ENCODE assay signal across 8 cellular contexts in the genomic region with DNA sequence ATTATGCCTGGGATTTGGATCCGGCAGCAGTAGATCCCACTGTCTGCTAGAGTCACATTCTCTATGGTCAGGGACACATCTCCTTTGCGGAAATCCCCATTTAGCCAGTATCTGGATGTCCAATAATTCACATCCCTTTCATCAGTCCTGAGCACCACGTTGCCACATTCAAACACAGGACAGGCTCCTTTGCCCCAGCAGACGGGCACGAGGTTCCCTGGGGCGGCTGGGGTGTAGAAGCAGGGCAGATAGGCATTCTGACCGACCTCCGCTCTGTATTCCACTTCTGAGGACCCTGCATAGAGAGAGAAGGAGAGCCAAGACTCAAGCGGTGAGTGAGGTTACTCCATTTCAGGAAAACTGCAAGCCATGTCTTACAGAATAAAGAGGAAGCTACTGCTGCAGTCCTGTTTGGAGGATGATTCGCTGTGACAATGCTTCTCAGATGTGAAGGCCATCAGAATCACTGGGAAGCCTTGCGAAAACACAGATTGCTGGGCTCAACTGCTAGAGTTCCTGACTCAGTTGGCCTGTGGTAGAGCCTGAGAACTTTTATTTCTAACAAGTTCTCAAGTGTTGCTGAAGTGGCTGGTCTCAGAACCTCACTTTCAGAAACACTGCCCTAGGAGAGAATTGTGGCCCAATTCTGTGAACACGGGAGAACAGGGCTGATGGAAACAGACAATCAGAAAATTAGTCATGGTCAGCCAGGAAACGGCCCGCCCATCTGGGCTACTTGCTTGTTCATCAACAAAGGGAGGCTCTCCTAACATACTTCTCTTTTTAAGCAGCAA. TPM values are rescaled to one million over a fixed set of nuclear protein-coding genes. Genes with fewer than 3 reads are reported as not detected.
DNase-seq lines count a peak whose midpoint lies in the region; ATAC-seq and TF ChIP-seq lines count a peak whose summit lies in the region.

No MANE protein-coding gene starts in this region.

- peaks cover 50% of the 10 kb centered on the region for H3K36me3 Mint-ChIP-seq in activated CD4-positive, alpha-beta T cell treated with anti-CD3 and anti-CD28 coated beads, Interleukin-2, amount 10 ng/mL, durations not matched to agents 24 days and 14 days (ENCODE audit: low read depth)

- no peak overlapping the region for H3K56ac ChIP-seq in mesendoderm (ENCODE audit: low read length)

- H3K36me3 ChIP-seq in heart left ventricle (peaks cover 0 to 17% (median 0%) of the 10 kb centered on the region in 9 donors), stomach (no peaks in the 10 kb centered on the region), neuronal stem cell (replicated peaks in 1 of 2; ENCODE audit: control insufficient read depth in 2 of 2, insufficient read depth in 2 of 2, low read length in 2 of 2) (no peaks in the 10 kb centered on the region), mesendoderm (ENCODE audit: control insufficient read depth, insufficient read depth, low read length) (no peaks in the 10 kb centered on the region)

- H2BK12ac ChIP-seq in neuronal stem cell (ENCODE audit: low read length) = no peak overlapping the region

- H3K27me3 Mint-ChIP-seq in activated CD4-positive, alpha-beta T cell treated with anti-CD3 and anti-CD28 coated beads, Interleukin-2, amount 10 ng/mL, durations not matched to agents 24 days and 14 days = no peaks in the 10 kb centered on the region

- H3K4me2 ChIP-seq in neuronal stem cell (ENCODE audit: insufficient read depth, low read length, poor library complexity, severe bottlenecking) (no peak overlapping the region), mesendoderm (ENCODE audit: low read length) (no peak overlapping the region)

- TF ChIP-seq POLR2A in heart left ventricle (IDR thresholded peaks at IDR 0.05) (no peak), stomach (IDR thresholded peaks at IDR 0.05) (no peak)

- H2AK5ac ChIP-seq in neuronal stem cell (ENCODE audit: low read depth, low read length) (no peak overlapping the region), mesendoderm (ENCODE audit: low read length) (no peak overlapping the region)

- H3K9me3 Mint-ChIP-seq in activated CD4-positive, alpha-beta T cell treated with anti-CD3 and anti-CD28 coated beads, Interleukin-2, amount 10 ng/mL, durations not matched to agents 24 days and 14 days = no peaks in the 10 kb centered on the region

- peaks cover 55% of the 10 kb centered on the region for H3K4me1 Mint-ChIP-seq in activated CD4-positive, alpha-beta T cell treated with anti-CD3 and anti-CD28 coated beads, Interleukin-2, amount 10 ng/mL, durations not matched to agents 24 days and 14 days

- H2AFZ ChIP-seq in neuronal stem cell (ENCODE audit: low read length) = no peak overlapping the region

- H2BK15ac ChIP-seq in neuronal stem cell (ENCODE audit: low read length) (no peak overlapping the region), mesendoderm (replicated peaks; ENCODE audit: low read depth) (no peak overlapping the region)

- no peak overlapping the region for H2BK120ac ChIP-seq in neuronal stem cell (ENCODE audit: low read depth, low read length)
- H2BK120ac ChIP-seq in mesendoderm (ENCODE audit: low read depth, low read length) = no peak overlapping the region

- intact Hi-C loops in activated CD4-positive, alpha-beta T cell treated with anti-CD3 and anti-CD28 coated beads, Interleukin-2, amount 10 ng/mL, durations not matched to agents 24 days and 14 days (cut with micrococcal nuclease) = loop anchor here (2.0 to 10.0 kb wide), 3 partner anchors 36 to 1328 kb away; a partner anchor contains a TSS
- intact Hi-C loops in heart left ventricle (cut with DNase I) (no loop called here), stomach (cut with DNase I; ENCODE audit: low total_unique reads) (no loop called here)

- no peak overlapping the region for H4K91ac ChIP-seq in neuronal stem cell (ENCODE audit: low read depth, low read length, poor library complexity)

- no peak overlapping the region for H2BK5ac ChIP-seq in neuronal stem cell (ENCODE audit: low read length)
- H2BK5ac ChIP-seq in mesendoderm (ENCODE audit: low read length) = no peak overlapping the region

- H3K27ac ChIP-seq in heart left ventricle = peak overlapping the region in 4 of 12 donors; percentile 3 to 87 (median 20)
- H3K27ac ChIP-seq in stomach = peak overlapping the region in 3 of 5 donors; percentile 38 to 66 (median 46)
- H3K27ac ChIP-seq in neuronal stem cell (replicated peaks; ENCODE audit: low read length) = no peak overlapping the region
- no peak overlapping the region for H3K27ac ChIP-seq in mesendoderm (ENCODE audit: low read depth, low read length)

- no peak overlapping the region for H3K18ac ChIP-seq in neuronal stem cell (ENCODE audit: low read length)
- no peak overlapping the region for H3K18ac ChIP-seq in mesendoderm (ENCODE audit: low read length)

- peak; percentile 71 for DNase-seq in activated CD4-positive, alpha-beta T cell treated with anti-CD3 and anti-CD28 coated beads, Interleukin-2, amount 10 ng/mL, durations not matched to agents 24 days and 14 days
- no peak for DNase-seq in activated CD4-positive, alpha-beta T cell treated with anti-CD3 and anti-CD28 coated beads for 4 hours
- DNase-seq in SW480 (ENCODE audit: low spot score) (peak; percentile 39), heart left ventricle (peak in 4 of 5 donors; percentile 32 to 79 (median 46)), stomach (peak; percentile 38), neuronal stem cell (ENCODE audit: low spot score) (no peak), mesendoderm (no peak)

- H3K79me2 ChIP-seq in mesendoderm (ENCODE audit: control insufficient read depth, insufficient read depth, low read length) = no peaks in the 10 kb centered on the region

- no peak overlapping the region for H3K14ac ChIP-seq in neuronal stem cell (ENCODE audit: low read length)

- TF ChIP-seq CTCF in heart left ventricle (IDR thresholded peaks at IDR 0.05) (no peak), stomach (IDR thresholded peaks at IDR 0.05) (no peak)

- H4K8ac ChIP-seq in neuronal stem cell (ENCODE audit: low read depth, low read length) (no peak overlapping the region), mesendoderm (ENCODE audit: low read depth, low read length) (no peak overlapping the region)

- ATAC-seq in heart left ventricle (peak in 3 of 4 donors; percentile 53 to 68 (median 61)), GM19324 (IDR thresholded peaks at IDR 0.05; ENCODE audit: low FRiP score, unreplicated experiment) (no peak)

- H3K9me3 ChIP-seq in heart left ventricle = no peaks in the 10 kb centered on the region
- H3K9me3 ChIP-seq in stomach = no peaks in the 10 kb centered on the region
- no peaks in the 10 kb centered on the region for H3K9me3 ChIP-seq in neuronal stem cell (replicated peaks in 1 of 2; ENCODE audit: control insufficient read depth in 2 of 2, insufficient read depth in 1 of 2, low read depth in 1 of 2, low read length in 2 of 2)

- no peak overlapping the region for H3K9ac ChIP-seq in neuronal stem cell (ENCODE audit: low read depth, low read length, poor library complexity)
- no peak overlapping the region for H3K9ac ChIP-seq in mesendoderm (ENCODE audit: low read length)

- H3K4me1 ChIP-seq in heart left ventricle (peaks cover 0 to 31% (median 0%) of the 10 kb centered on the region in 12 donors), stomach (no peaks in the 10 kb centered on the region), neuronal stem cell (ENCODE audit: control insufficient read depth in 2 of 2, insufficient read depth in 1 of 2, low read depth in 1 of 2, low read length in 2 of 2) (peaks cover 0 to 4% of the 10 kb centered on the region in 2 donors), mesendoderm (ENCODE audit: control insufficient read depth, low read depth, low read length) (no peaks in the 10 kb centered on the region)

- no peak overlapping the region for H4K5ac ChIP-seq in mesendoderm (ENCODE audit: low read length)

- peak overlapping the region; percentile 98 for H3K27ac Mint-ChIP-seq in activated CD4-positive, alpha-beta T cell treated with anti-CD3 and anti-CD28 coated beads, Interleukin-2, amount 10 ng/mL, durations not matched to agents 24 days and 14 days

- no peak for TF ChIP-seq EP300 in stomach (IDR thresholded peaks at IDR 0.05)

- H3K79me1 ChIP-seq in neuronal stem cell (ENCODE audit: low read depth, low read length) (no peaks in the 10 kb centered on the region), mesendoderm (ENCODE audit: low read length) (no peaks in the 10 kb centered on the region)

- H3K27me3 ChIP-seq in heart left ventricle (no peaks in the 10 kb centered on the region), stomach (no peaks in the 10 kb centered on the region), neuronal stem cell (ENCODE audit: control insufficient read depth in 3 of 3, insufficient read depth in 3 of 3, low read depth in 1 of 3, low read length in 3 of 3) (no peaks in the 10 kb centered on the region), mesendoderm (ENCODE audit: insufficient read depth, low read length, poor library complexity) (no peaks in the 10 kb centered on the region)

- H3K4me3 ChIP-seq in heart left ventricle (peak overlapping the region in 4 of 12 donors; percentile 19 to 61 (median 32)), stomach (peak overlapping the region in 1 of 4 donors; percentile 10), neuronal stem cell (ENCODE audit: low read length in 2 of 2) (no peak overlapping the region), mesendoderm (ENCODE audit: low read length) (no peak overlapping the region)

- WGBS in heart left ventricle, 4 donors = 80 to 87% (median 82%) methylated on average over 14 of the region's 14 CpGs
- WGBS in stomach, 5 donors = 74 to 82% (median 76%) methylated on average over 14 of the region's 14 CpGs
- no CpG with 5 or more reads among the region's 14 CpGs for WGBS in neuronal stem cell (ENCODE audit: extremely low coverage in 2 of 2, insufficient read length in 2 of 2, insufficient replicate concordance in 1 of 2), 2 donors
- no CpG with 5 or more reads among the region's 14 CpGs for WGBS in mesendoderm (ENCODE audit: extremely low coverage, insufficient coverage, low lambda C conversion rate)

- H3K4me3 Mint-ChIP-seq in activated CD4-positive, alpha-beta T cell treated with anti-CD3 and anti-CD28 coated beads, Interleukin-2, amount 10 ng/mL, durations not matched to agents 24 days and 14 days = peak overlapping the region; percentile 97

- H3K4ac ChIP-seq in neuronal stem cell (ENCODE audit: low read length) (no peak overlapping the region), mesendoderm (ENCODE audit: low read depth, low read length) (no peak overlapping the region)

- H3K23ac ChIP-seq in neuronal stem cell (ENCODE audit: low read depth, low read length, poor library complexity) (no peak overlapping the region), mesendoderm (ENCODE audit: low read length) (no peak overlapping the region)

RNA-seq across cellular contexts. Expression of a gene that starts 2.0 kb away (rescaled TPM):
- total RNA-seq in activated CD4-positive, alpha-beta T cell treated with anti-CD3 and anti-CD28 coated beads, Interleukin-2, amount 10 ng/mL, durations not matched to agents 24 days and 14 days = 70.0 and 73.1 TPM in 2 replicates
- total RNA-seq in heart left ventricle = 10 to 100 TPM in 2 of 9 donors, 1 to 10 TPM in 7; 1.0 to 39.2 (median 1.9) TPM
- polyA plus RNA-seq in heart left ventricle = 1 to 10 TPM in 1 of 2 donors, under 1 TPM in 1; 0.80 to 1.9 TPM
- total RNA-seq in stomach = 1 to 10 TPM in 3 of 5 donors, not detected in 2; 3.5 to 9.9 (median 7.8) TPM
- polyA plus RNA-seq in stomach = 1 to 10 TPM; 1.2 to 2.9 (median 2.1) TPM
- 0.33 TPM for polyA plus RNA-seq in neuronal stem cell (2013, experiment 1 of 2)
- polyA plus RNA-seq in neuronal stem cell (2013, experiment 2 of 2) = 0.19 TPM
- polyA plus RNA-seq in mesendoderm (2013, experiment 1 of 2) = 0.08 TPM
- 0.03 TPM for polyA plus RNA-seq in mesendoderm (2013, experiment 2 of 2)

RNA-seq across cellular contexts. Expression of a gene that starts 35.8 kb away (rescaled TPM):
- total RNA-seq in activated CD4-positive, alpha-beta T cell treated with anti-CD3 and anti-CD28 coated beads, Interleukin-2, amount 10 ng/mL, durations not matched to agents 24 days and 14 days = 13.2 and 14.6 TPM in 2 replicates
- total RNA-seq in heart left ventricle (10 to 100 TPM in 2 of 9 donors, 1 to 10 TPM in 7; 6.9 to 11.0 (median 9.6) TPM), stomach (10 to 100 TPM in 2 of 5 donors, 1 to 10 TPM in 2, not detected in 1; 4.5 to 20.7 (median 10.0) TPM)
- polyA plus RNA-seq in heart left ventricle (1 to 10 TPM; 9.2 to 9.8 TPM), stomach (10 to 100 TPM; 10.0 to 15.0 (median 10.3) TPM)
- polyA plus RNA-seq in neuronal stem cell (2013, experiment 1 of 2) = 12.4 TPM
- polyA plus RNA-seq in neuronal stem cell (2013, experiment 2 of 2) = 13.3 TPM
- 10.4 TPM for polyA plus RNA-seq in mesendoderm (2013, experiment 1 of 2)
- 9.8 TPM for polyA plus RNA-seq in mesendoderm (2013, experiment 2 of 2)

RNA-seq across cellular contexts. Expression of a gene that starts 47.9 kb away (rescaled TPM):
- total RNA-seq in activated CD4-positive, alpha-beta T cell treated with anti-CD3 and anti-CD28 coated beads, Interleukin-2, amount 10 ng/mL, durations not matched to agents 24 days and 14 days = 1.6 and 2.2 TPM in 2 replicates
- total RNA-seq in heart left ventricle = under 1 TPM in 2 of 9 donors, not detected in 7; 0.18 to 0.56 TPM
- polyA plus RNA-seq in heart left ventricle = not detected
- total RNA-seq in stomach = 1 to 10 TPM in 2 of 5 donors, not detected in 3; 2.0 TPM
- not detected for polyA plus RNA-seq in stomach
- 0.07 TPM for polyA plus RNA-seq in neuronal stem cell (2013, experiment 1 of 2)
- polyA plus RNA-seq in neuronal stem cell (2013, experiment 2 of 2) = 0.12 TPM
- polyA plus RNA-seq in mesendoderm (2013, experiment 1 of 2) = not detected
- 0.11 TPM for polyA plus RNA-seq in mesendoderm (2013, experiment 2 of 2)

RNA-seq across cellular contexts. Expression of a gene that starts 59.2 kb away (rescaled TPM):
- total RNA-seq in activated CD4-positive, alpha-beta T cell treated with anti-CD3 and anti-CD28 coated beads, Interleukin-2, amount 10 ng/mL, durations not matched to agents 24 days and 14 days = 0.19 and 0.36 TPM in 2 replicates
- total RNA-seq in heart left ventricle (not detected), stomach (not detected)
- polyA plus RNA-seq in heart left ventricle (not detected), stomach (not detected)
- polyA plus RNA-seq in neuronal stem cell (2013, experiment 1 of 2) = not detected
- not detected for polyA plus RNA-seq in neuronal stem cell (2013, experiment 2 of 2)
- not detected for polyA plus RNA-seq in mesendoderm (2013, experiment 1 of 2)
- polyA plus RNA-seq in mesendoderm (2013, experiment 2 of 2) = not detected

Comparison
In these comparisons a context has a peak if more than half of its experiments do, and no peak if none do; other contexts are left out.
1. DNase-seq: peak in activated CD4-positive, alpha-beta T cell treated with anti-CD3 and anti-CD28 coated beads, Interleukin-2, amount 10 ng/mL, durations not matched to agents 24 days and 14 days (single experiment), SW480 (single experiment), heart left ventricle (4 of 5) and stomach (single experiment); none in activated CD4-positive, alpha-beta T cell treated with anti-CD3 and anti-CD28 coated beads for 4 hours (0 of 2), neuronal stem cell (single experiment) and mesendoderm (single experiment).
2. H3K27ac ChIP-seq: peak in stomach (3 of 5); none in neuronal stem cell (single experiment) and mesendoderm (single experiment).